ENCODE assay signal across 8 cellular contexts in genomic region chr13:27006519-27007161, GRCh38.
DNase-seq lines count a peak whose midpoint lies in the region; TF ChIP-seq lines count a peak whose summit lies in the region.

No MANE protein-coding gene starts in this region.

- peak overlapping the region; percentile 49 for H3K4me3 Mint-ChIP-seq in stimulated activated naive CD8-positive, alpha-beta T cell treated with anti-CD3 and anti-CD28 coated beads, Interleukin-15, Interleukin-2, amounts not matched to agents 100 ng/mL and 50 ng/mL, for 24 hours

- H3K36me3 Mint-ChIP-seq in stimulated activated naive CD8-positive, alpha-beta T cell treated with anti-CD3 and anti-CD28 coated beads, Interleukin-15, Interleukin-2, amounts not matched to agents 100 ng/mL and 50 ng/mL, for 24 hours (ENCODE audit: low read depth), result no peaks in the 10 kb centered on the region

- peak; percentile 93 for DNase-seq in COR-L47 (lab: John Stamatoyannopoulos, UW)
- DNase-seq in NCI-H1694 treated with DMSO at 0.1 percent for 48 hours (lab: John Stamatoyannopoulos, UW), result peak; percentile 67
- DNase-seq in breast epithelium (ENCODE audit: low spot score in 2 of 2), result no peak
- DNase-seq in kidney tubule cell (ENCODE audit: low spot score), result peak; percentile 34
- no peak for DNase-seq in LoVo (ENCODE audit: low spot score)
- no peak for DNase-seq in KG1 (lab: John Stamatoyannopoulos, UW)
- DNase-seq in medulla oblongata (ENCODE audit: extremely low spot score), result no peak

- peaks cover 0 to 14% of the 10 kb centered on the region in 2 donors for H3K27me3 ChIP-seq in breast epithelium

- H3K27ac ChIP-seq in breast epithelium, result no peak overlapping the region

- no peak for TF ChIP-seq CTCF in breast epithelium (IDR thresholded peaks at IDR 0.05)

- peaks cover 0 to 4% of the 10 kb centered on the region in 2 donors for H3K4me1 ChIP-seq in breast epithelium

- H3K9me3 ChIP-seq in breast epithelium, result no peaks in the 10 kb centered on the region

- no peak overlapping the region for H3K27ac Mint-ChIP-seq in stimulated activated naive CD8-positive, alpha-beta T cell treated with anti-CD3 and anti-CD28 coated beads, Interleukin-15, Interleukin-2, amounts not matched to agents 100 ng/mL and 50 ng/mL, for 24 hours

- H3K4me3 ChIP-seq in breast epithelium, result peak overlapping the region; percentile 21 to 62 (median 41)

- intact Hi-C loops in breast epithelium (cut with DNase I; ENCODE audit: low total_unique reads), result no loop called here

- H3K9me3 Mint-ChIP-seq in stimulated activated naive CD8-positive, alpha-beta T cell treated with anti-CD3 and anti-CD28 coated beads, Interleukin-15, Interleukin-2, amounts not matched to agents 100 ng/mL and 50 ng/mL, for 24 hours, result no peaks in the 10 kb centered on the region

- H3K4me1 Mint-ChIP-seq in stimulated activated naive CD8-positive, alpha-beta T cell treated with anti-CD3 and anti-CD28 coated beads, Interleukin-15, Interleukin-2, amounts not matched to agents 100 ng/mL and 50 ng/mL, for 24 hours (ENCODE audit: low read depth), result peaks cover 10% of the 10 kb centered on the region

- H3K27me3 Mint-ChIP-seq in stimulated activated naive CD8-positive, alpha-beta T cell treated with anti-CD3 and anti-CD28 coated beads, Interleukin-15, Interleukin-2, amounts not matched to agents 100 ng/mL and 50 ng/mL, for 24 hours, result peaks cover 46% of the 10 kb centered on the region

- no peak for TF ChIP-seq POLR2A in breast epithelium (IDR thresholded peaks at IDR 0.05)

- no peaks in the 10 kb centered on the region for H3K36me3 ChIP-seq in breast epithelium

Comparison
In these comparisons a context has a peak if more than half of its experiments do, and no peak if none do; other contexts are left out.
1. DNase-seq: peak in COR-L47 (single experiment), NCI-H1694 treated with DMSO at 0.1 percent for 48 hours (single experiment) and kidney tubule cell (single experiment); none in breast epithelium (0 of 2), LoVo (single experiment), KG1 (single experiment) and medulla oblongata (single experiment).